Comparison of ENCODE assay signal across 1 cellular context in the genomic region with DNA sequence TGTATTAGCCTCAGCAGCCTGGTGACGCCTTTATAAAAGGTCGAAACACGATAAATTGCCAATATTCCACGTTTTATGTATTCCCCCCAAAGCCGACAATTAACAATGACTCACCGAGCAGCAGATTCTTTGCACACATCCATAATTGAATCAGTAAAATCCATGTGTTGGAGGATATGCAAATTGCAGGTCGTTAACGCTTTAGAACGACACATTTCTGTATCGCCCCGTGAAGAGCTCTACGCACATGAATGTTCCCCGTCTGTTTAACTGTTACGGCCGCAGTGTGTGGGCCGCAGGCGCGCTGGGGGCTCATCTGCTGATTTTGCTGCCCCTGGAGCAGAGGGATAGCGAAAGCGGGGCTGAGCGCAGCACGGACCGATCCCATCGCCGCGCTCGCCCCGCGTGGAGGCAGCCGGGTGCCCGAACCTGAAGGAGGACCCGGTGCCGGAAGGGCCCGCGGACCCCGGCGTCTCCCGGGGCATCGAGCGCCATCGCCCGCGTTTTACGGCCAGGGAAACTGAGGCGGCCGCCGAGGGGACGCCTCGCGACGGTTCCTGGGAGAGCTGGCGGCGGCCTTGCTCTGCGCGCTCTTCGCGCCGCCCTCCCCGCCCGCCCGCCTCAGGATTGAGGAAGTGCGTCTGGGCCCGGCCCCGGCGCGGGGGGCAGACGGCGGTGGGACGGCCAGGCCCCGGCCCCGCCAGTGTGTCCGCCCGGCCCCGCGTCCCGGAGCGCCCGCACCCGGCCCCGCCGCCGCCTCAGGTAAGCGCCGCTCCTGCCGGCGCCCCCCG.
TF ChIP-seq lines count a peak whose summit lies in the region.

A gene with protein sequence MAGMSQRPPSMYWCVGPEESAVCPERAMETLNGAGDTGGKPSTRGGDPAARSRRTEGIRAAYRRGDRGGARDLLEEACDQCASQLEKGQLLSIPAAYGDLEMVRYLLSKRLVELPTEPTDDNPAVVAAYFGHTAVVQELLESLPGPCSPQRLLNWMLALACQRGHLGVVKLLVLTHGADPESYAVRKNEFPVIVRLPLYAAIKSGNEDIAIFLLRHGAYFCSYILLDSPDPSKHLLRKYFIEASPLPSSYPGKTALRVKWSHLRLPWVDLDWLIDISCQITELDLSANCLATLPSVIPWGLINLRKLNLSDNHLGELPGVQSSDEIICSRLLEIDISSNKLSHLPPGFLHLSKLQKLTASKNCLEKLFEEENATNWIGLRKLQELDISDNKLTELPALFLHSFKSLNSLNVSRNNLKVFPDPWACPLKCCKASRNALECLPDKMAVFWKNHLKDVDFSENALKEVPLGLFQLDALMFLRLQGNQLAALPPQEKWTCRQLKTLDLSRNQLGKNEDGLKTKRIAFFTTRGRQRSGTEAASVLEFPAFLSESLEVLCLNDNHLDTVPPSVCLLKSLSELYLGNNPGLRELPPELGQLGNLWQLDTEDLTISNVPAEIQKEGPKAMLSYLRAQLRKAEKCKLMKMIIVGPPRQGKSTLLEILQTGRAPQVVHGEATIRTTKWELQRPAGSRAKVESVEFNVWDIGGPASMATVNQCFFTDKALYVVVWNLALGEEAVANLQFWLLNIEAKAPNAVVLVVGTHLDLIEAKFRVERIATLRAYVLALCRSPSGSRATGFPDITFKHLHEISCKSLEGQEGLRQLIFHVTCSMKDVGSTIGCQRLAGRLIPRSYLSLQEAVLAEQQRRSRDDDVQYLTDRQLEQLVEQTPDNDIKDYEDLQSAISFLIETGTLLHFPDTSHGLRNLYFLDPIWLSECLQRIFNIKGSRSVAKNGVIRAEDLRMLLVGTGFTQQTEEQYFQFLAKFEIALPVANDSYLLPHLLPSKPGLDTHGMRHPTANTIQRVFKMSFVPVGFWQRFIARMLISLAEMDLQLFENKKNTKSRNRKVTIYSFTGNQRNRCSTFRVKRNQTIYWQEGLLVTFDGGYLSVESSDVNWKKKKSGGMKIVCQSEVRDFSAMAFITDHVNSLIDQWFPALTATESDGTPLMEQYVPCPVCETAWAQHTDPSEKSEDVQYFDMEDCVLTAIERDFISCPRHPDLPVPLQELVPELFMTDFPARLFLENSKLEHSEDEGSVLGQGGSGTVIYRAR (N-terminal part only) (plus strand): TSS at position 668 of the 791 bp plus-strand sequence. CDS start 5,276 bp downstream, outside the sequence.

TF ChIP-seq in K562, 482 proteins besides CTCF, POLR2A, EP300 and RAD21 (continued from another document and continues in another):
- TF ChIP-seq XRCC4 (IDR thresholded peaks at IDR 0.05; ENCODE audit: extremely low read depth, insufficient read depth, insufficient read length) = no peak
- no peak for TF ChIP-seq NFE2 (IDR thresholded peaks at IDR 0.05; ENCODE audit: low read depth)
- TF ChIP-seq, protein P1, sequence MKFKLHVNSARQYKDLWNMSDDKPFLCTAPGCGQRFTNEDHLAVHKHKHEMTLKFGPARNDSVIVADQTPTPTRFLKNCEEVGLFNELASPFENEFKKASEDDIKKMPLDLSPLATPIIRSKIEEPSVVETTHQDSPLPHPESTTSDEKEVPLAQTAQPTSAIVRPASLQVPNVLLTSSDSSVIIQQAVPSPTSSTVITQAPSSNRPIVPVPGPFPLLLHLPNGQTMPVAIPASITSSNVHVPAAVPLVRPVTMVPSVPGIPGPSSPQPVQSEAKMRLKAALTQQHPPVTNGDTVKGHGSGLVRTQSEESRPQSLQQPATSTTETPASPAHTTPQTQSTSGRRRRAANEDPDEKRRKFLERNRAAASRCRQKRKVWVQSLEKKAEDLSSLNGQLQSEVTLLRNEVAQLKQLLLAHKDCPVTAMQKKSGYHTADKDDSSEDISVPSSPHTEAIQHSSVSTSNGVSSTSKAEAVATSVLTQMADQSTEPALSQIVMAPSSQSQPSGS (CRISPR knock-in tag; IDR thresholded peaks at IDR 0.05) = no peak
- no peak for TF ChIP-seq SAFB (IDR thresholded peaks at IDR 0.05; ENCODE audit: borderline replicate concordance, low read depth, low read length)
- TF ChIP-seq, protein P2, sequence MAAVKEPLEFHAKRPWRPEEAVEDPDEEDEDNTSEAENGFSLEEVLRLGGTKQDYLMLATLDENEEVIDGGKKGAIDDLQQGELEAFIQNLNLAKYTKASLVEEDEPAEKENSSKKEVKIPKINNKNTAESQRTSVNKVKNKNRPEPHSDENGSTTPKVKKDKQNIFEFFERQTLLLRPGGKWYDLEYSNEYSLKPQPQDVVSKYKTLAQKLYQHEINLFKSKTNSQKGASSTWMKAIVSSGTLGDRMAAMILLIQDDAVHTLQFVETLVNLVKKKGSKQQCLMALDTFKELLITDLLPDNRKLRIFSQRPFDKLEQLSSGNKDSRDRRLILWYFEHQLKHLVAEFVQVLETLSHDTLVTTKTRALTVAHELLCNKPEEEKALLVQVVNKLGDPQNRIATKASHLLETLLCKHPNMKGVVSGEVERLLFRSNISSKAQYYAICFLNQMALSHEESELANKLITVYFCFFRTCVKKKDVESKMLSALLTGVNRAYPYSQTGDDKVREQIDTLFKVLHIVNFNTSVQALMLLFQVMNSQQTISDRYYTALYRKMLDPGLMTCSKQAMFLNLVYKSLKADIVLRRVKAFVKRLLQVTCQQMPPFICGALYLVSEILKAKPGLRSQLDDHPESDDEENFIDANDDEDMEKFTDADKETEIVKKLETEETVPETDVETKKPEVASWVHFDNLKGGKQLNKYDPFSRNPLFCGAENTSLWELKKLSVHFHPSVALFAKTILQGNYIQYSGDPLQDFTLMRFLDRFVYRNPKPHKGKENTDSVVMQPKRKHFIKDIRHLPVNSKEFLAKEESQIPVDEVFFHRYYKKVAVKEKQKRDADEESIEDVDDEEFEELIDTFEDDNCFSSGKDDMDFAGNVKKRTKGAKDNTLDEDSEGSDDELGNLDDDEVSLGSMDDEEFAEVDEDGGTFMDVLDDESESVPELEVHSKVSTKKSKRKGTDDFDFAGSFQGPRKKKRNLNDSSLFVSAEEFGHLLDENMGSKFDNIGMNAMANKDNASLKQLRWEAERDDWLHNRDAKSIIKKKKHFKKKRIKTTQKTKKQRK (IDR thresholded peaks at IDR 0.05; ENCODE audit: borderline replicate concordance, low read depth, low read length) = no peak
- no peak for TF ChIP-seq PHTF2 (CRISPR knock-in tag; IDR thresholded peaks at IDR 0.05)
- TF ChIP-seq ZFP1 (CRISPR knock-in tag; IDR thresholded peaks at IDR 0.05) = no peak
- TF ChIP-seq, protein P3, sequence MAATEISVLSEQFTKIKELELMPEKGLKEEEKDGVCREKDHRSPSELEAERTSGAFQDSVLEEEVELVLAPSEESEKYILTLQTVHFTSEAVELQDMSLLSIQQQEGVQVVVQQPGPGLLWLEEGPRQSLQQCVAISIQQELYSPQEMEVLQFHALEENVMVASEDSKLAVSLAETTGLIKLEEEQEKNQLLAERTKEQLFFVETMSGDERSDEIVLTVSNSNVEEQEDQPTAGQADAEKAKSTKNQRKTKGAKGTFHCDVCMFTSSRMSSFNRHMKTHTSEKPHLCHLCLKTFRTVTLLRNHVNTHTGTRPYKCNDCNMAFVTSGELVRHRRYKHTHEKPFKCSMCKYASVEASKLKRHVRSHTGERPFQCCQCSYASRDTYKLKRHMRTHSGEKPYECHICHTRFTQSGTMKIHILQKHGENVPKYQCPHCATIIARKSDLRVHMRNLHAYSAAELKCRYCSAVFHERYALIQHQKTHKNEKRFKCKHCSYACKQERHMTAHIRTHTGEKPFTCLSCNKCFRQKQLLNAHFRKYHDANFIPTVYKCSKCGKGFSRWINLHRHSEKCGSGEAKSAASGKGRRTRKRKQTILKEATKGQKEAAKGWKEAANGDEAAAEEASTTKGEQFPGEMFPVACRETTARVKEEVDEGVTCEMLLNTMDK (IDR thresholded peaks at IDR 0.05; ENCODE audit: borderline replicate concordance, insufficient read depth, low read depth, low read length, poor library complexity, severe bottlenecking) = no peak
- no peak for TF ChIP-seq ZNF347 (CRISPR knock-in tag; IDR thresholded peaks at IDR 0.05; ENCODE audit: low read depth)
- TF ChIP-seq ZBED1 (IDR thresholded peaks at IDR 0.05) = no peak
- no peak for TF ChIP-seq SP2 (IDR thresholded peaks at IDR 0.05; ENCODE audit: extremely low read depth, low read depth, low read length, poor library complexity, severe bottlenecking)
- TF ChIP-seq TRIM24 (IDR thresholded peaks at IDR 0.05) = no peak
- TF ChIP-seq NCOA6 (IDR thresholded peaks at IDR 0.05) = peak; percentile 32; the same call in 1 of the 2 replicates
- TF ChIP-seq CCAR2 (IDR thresholded peaks at IDR 0.05; ENCODE audit: low read depth, low read length) = no peak
- peak; percentile 23; the same call in 1 of the 2 replicates for TF ChIP-seq PHF8 (IDR thresholded peaks at IDR 0.05; ENCODE audit: borderline replicate concordance, low read length)
- TF ChIP-seq, protein P4, sequence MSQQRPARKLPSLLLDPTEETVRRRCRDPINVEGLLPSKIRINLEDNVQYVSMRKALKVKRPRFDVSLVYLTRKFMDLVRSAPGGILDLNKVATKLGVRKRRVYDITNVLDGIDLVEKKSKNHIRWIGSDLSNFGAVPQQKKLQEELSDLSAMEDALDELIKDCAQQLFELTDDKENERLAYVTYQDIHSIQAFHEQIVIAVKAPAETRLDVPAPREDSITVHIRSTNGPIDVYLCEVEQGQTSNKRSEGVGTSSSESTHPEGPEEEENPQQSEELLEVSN (IDR thresholded peaks at IDR 0.05; ENCODE audit: borderline replicate concordance in 1 of 2, extremely low read depth in 1 of 2, insufficient read depth in 1 of 2, insufficient read length in 1 of 2, low read depth in 1 of 2, low read length in 1 of 2, poor library complexity in 1 of 2, severe bottlenecking in 1 of 2) = peak in 1 of 2 experiments; percentile 31
- TF ChIP-seq, protein P5, sequence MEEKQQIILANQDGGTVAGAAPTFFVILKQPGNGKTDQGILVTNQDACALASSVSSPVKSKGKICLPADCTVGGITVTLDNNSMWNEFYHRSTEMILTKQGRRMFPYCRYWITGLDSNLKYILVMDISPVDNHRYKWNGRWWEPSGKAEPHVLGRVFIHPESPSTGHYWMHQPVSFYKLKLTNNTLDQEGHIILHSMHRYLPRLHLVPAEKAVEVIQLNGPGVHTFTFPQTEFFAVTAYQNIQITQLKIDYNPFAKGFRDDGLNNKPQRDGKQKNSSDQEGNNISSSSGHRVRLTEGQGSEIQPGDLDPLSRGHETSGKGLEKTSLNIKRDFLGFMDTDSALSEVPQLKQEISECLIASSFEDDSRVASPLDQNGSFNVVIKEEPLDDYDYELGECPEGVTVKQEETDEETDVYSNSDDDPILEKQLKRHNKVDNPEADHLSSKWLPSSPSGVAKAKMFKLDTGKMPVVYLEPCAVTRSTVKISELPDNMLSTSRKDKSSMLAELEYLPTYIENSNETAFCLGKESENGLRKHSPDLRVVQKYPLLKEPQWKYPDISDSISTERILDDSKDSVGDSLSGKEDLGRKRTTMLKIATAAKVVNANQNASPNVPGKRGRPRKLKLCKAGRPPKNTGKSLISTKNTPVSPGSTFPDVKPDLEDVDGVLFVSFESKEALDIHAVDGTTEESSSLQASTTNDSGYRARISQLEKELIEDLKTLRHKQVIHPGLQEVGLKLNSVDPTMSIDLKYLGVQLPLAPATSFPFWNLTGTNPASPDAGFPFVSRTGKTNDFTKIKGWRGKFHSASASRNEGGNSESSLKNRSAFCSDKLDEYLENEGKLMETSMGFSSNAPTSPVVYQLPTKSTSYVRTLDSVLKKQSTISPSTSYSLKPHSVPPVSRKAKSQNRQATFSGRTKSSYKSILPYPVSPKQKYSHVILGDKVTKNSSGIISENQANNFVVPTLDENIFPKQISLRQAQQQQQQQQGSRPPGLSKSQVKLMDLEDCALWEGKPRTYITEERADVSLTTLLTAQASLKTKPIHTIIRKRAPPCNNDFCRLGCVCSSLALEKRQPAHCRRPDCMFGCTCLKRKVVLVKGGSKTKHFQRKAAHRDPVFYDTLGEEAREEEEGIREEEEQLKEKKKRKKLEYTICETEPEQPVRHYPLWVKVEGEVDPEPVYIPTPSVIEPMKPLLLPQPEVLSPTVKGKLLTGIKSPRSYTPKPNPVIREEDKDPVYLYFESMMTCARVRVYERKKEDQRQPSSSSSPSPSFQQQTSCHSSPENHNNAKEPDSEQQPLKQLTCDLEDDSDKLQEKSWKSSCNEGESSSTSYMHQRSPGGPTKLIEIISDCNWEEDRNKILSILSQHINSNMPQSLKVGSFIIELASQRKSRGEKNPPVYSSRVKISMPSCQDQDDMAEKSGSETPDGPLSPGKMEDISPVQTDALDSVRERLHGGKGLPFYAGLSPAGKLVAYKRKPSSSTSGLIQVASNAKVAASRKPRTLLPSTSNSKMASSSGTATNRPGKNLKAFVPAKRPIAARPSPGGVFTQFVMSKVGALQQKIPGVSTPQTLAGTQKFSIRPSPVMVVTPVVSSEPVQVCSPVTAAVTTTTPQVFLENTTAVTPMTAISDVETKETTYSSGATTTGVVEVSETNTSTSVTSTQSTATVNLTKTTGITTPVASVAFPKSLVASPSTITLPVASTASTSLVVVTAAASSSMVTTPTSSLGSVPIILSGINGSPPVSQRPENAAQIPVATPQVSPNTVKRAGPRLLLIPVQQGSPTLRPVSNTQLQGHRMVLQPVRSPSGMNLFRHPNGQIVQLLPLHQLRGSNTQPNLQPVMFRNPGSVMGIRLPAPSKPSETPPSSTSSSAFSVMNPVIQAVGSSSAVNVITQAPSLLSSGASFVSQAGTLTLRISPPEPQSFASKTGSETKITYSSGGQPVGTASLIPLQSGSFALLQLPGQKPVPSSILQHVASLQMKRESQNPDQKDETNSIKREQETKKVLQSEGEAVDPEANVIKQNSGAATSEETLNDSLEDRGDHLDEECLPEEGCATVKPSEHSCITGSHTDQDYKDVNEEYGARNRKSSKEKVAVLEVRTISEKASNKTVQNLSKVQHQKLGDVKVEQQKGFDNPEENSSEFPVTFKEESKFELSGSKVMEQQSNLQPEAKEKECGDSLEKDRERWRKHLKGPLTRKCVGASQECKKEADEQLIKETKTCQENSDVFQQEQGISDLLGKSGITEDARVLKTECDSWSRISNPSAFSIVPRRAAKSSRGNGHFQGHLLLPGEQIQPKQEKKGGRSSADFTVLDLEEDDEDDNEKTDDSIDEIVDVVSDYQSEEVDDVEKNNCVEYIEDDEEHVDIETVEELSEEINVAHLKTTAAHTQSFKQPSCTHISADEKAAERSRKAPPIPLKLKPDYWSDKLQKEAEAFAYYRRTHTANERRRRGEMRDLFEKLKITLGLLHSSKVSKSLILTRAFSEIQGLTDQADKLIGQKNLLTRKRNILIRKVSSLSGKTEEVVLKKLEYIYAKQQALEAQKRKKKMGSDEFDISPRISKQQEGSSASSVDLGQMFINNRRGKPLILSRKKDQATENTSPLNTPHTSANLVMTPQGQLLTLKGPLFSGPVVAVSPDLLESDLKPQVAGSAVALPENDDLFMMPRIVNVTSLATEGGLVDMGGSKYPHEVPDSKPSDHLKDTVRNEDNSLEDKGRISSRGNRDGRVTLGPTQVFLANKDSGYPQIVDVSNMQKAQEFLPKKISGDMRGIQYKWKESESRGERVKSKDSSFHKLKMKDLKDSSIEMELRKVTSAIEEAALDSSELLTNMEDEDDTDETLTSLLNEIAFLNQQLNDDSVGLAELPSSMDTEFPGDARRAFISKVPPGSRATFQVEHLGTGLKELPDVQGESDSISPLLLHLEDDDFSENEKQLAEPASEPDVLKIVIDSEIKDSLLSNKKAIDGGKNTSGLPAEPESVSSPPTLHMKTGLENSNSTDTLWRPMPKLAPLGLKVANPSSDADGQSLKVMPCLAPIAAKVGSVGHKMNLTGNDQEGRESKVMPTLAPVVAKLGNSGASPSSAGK (IDR thresholded peaks at IDR 0.05) = no peak
- TF ChIP-seq CEBPG (CRISPR knock-in tag; IDR thresholded peaks at IDR 0.05) = no peak
- TF ChIP-seq CEBPG (tag; conservative IDR thresholded peaks at IDR 0.05 in 1 of 2, IDR thresholded peaks at IDR 0.05 in 1 of 2) = no peak
- TF ChIP-seq, protein P6, sequence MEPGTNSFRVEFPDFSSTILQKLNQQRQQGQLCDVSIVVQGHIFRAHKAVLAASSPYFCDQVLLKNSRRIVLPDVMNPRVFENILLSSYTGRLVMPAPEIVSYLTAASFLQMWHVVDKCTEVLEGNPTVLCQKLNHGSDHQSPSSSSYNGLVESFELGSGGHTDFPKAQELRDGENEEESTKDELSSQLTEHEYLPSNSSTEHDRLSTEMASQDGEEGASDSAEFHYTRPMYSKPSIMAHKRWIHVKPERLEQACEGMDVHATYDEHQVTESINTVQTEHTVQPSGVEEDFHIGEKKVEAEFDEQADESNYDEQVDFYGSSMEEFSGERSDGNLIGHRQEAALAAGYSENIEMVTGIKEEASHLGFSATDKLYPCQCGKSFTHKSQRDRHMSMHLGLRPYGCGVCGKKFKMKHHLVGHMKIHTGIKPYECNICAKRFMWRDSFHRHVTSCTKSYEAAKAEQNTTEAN (CRISPR knock-in tag; IDR thresholded peaks at IDR 0.05) = no peak
- TF ChIP-seq SPI1 (IDR thresholded peaks at IDR 0.05; ENCODE audit: borderline replicate concordance, low read depth, low read length) = peak; percentile 83
